1 cellular context compared by ENCODE assay signal in the genomic region with DNA sequence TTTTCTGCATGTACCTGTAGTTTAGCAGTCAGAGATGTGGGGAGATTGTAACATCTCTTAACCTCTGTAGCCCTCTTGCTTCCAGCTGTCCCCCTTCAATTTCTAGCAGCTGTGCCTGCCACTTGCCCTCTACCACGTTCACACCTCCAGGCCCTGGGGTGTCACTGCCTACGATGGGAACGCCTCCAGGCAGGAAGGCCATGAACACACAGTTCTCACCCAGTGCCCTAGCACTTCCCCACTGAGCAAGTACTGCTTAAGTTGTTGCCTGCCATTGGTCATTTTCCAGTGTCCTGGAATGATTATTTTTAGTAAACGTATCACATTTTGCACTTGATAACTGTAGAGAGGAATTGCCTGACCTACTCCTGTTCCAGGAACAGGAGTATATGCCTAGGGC.
TF ChIP-seq lines count a peak whose summit lies in the region.

No MANE protein-coding gene starts in this region.

TF ChIP-seq in WTC11, 78 proteins besides CTCF, POLR2A, EP300 and RAD21 (continued from another document):
- TF ChIP-seq, protein P1, sequence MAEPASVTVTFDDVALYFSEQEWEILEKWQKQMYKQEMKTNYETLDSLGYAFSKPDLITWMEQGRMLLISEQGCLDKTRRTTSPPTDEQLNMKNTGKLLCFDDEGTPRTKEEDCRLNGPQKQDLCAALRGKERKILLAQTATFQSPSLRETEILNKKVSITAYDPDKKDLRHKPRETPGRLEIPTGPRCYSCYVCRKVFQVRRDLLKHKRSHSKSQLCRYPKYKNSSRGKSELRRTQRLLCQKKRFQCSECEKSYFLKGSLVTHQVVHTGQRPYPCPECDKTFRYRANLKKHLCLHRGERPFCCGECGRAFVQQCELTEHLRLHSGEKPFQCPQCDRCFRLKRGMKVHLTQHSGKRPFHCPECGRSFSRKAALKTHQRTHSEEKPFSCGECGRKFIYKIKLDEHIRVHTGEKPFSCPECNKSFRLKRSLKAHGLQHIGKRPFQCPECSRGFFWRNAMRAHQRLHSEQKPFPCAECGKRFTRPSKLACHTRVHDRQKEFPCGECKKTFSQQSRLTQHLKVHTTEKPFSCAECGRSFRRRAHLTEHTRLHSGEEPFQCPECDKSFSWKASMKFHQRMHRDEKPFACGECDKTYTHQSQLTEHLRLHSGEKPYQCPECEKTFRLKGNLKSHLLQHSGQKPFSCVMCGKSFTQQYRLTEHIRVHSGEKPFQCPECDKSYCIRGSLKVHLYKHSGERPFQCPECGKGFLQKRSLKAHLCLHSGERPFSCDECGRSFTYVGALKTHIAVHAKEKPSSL (CRISPR knock-in tag; conservative IDR thresholded peaks at IDR 0.05) = no peak
- TF ChIP-seq, protein P2, sequence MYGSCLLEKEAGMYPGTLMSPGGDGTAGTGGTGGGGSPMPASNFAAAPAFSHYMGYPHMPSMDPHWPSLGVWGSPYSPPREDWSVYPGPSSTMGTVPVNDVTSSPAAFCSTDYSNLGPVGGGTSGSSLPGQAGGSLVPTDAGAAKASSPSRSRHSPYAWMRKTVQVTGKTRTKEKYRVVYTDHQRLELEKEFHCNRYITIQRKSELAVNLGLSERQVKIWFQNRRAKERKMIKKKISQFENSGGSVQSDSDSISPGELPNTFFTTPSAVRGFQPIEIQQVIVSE (CRISPR knock-in tag; IDR thresholded peaks at IDR 0.05; ENCODE audit: borderline replicate concordance) = no peak
- TF ChIP-seq, protein P3, sequence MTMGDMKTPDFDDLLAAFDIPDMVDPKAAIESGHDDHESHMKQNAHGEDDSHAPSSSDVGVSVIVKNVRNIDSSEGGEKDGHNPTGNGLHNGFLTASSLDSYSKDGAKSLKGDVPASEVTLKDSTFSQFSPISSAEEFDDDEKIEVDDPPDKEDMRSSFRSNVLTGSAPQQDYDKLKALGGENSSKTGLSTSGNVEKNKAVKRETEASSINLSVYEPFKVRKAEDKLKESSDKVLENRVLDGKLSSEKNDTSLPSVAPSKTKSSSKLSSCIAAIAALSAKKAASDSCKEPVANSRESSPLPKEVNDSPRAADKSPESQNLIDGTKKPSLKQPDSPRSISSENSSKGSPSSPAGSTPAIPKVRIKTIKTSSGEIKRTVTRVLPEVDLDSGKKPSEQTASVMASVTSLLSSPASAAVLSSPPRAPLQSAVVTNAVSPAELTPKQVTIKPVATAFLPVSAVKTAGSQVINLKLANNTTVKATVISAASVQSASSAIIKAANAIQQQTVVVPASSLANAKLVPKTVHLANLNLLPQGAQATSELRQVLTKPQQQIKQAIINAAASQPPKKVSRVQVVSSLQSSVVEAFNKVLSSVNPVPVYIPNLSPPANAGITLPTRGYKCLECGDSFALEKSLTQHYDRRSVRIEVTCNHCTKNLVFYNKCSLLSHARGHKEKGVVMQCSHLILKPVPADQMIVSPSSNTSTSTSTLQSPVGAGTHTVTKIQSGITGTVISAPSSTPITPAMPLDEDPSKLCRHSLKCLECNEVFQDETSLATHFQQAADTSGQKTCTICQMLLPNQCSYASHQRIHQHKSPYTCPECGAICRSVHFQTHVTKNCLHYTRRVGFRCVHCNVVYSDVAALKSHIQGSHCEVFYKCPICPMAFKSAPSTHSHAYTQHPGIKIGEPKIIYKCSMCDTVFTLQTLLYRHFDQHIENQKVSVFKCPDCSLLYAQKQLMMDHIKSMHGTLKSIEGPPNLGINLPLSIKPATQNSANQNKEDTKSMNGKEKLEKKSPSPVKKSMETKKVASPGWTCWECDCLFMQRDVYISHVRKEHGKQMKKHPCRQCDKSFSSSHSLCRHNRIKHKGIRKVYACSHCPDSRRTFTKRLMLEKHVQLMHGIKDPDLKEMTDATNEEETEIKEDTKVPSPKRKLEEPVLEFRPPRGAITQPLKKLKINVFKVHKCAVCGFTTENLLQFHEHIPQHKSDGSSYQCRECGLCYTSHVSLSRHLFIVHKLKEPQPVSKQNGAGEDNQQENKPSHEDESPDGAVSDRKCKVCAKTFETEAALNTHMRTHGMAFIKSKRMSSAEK (CRISPR knock-in tag; IDR thresholded peaks at IDR 0.05; ENCODE audit: borderline replicate concordance) = no peak
- TF ChIP-seq ZNF396 (CRISPR knock-in tag; IDR thresholded peaks at IDR 0.05; ENCODE audit: borderline replicate concordance) (no peak), NR1H2 (CRISPR knock-in tag; IDR thresholded peaks at IDR 0.05) (no peak)
